9 cellular contexts compared by ENCODE assay signal in genomic region chr13:21637296-21637695, GRCh38. TPM values are rescaled to one million over a fixed set of nuclear protein-coding genes. Genes with fewer than 3 reads are reported as not detected.
DNase-seq lines count a peak whose midpoint lies in the region; ATAC-seq and TF ChIP-seq lines count a peak whose summit lies in the region.
"Had no signal": no experiment of that assay in that cellular context is flagged by ENCODE, and none has a peak within 500 bp of the region (broad histone marks: within the 10 kb centered on the region; RNA-seq: fewer than 3 reads in every experiment).

No MANE protein-coding gene starts in this region.

- DNase-seq in DMS153 treated with DMSO at 0.1 percent for 48 hours (lab: John Stamatoyannopoulos, UW; ENCODE audit: unreplicated experiment) (peak; percentile 88), MM.1S (peak; percentile 32), T-helper 22 cell (ENCODE audit: low read depth) (peak; percentile 2), fibroblast of lung (ENCODE audit: low read depth in 2 of 2) (peak; percentile 14 to 77), upper lobe of right lung (peak; percentile 87), progenitor cell of endocrine pancreas (ENCODE audit: low spot score, unreplicated experiment) (no peak), NCI-H524 (lab: John Stamatoyannopoulos, UW) (no peak), putamen (ENCODE audit: low spot score) (no peak)

- peak overlapping the region; percentile 38; the same call in 1 of the 2 replicates for H3K27ac ChIP-seq in MM.1S (ENCODE audit: low read length)
- H3K27ac ChIP-seq in fibroblast of lung (ENCODE audit: insufficient read depth, low read length) = no peak overlapping the region
- no peak overlapping the region for H3K27ac ChIP-seq in upper lobe of right lung

- H3K4me1 ChIP-seq in MM.1S (ENCODE audit: low read length) (no peaks in the 10 kb centered on the region), fibroblast of lung (ENCODE audit: control insufficient read depth, extremely low read depth, insufficient read depth, low read length) (no peaks in the 10 kb centered on the region), upper lobe of right lung (peaks cover 7% of the 10 kb centered on the region)

- H3K27me3 ChIP-seq in MM.1S (replicated peaks; ENCODE audit: insufficient read depth, low read length) = no peaks in the 10 kb centered on the region
- no peaks in the 10 kb centered on the region for H3K27me3 ChIP-seq in fibroblast of lung (ENCODE audit: control insufficient read depth, insufficient read depth, low read length)
- no peaks in the 10 kb centered on the region for H3K27me3 ChIP-seq in upper lobe of right lung

- H3K9me3 Mint-ChIP-seq in progenitor cell of endocrine pancreas (ENCODE audit: low read depth) = peaks cover under 1% of the 10 kb centered on the region
- H3K9me3 Mint-ChIP-seq: neural crest cell had no signal

- H3K9ac ChIP-seq in MM.1S (ENCODE audit: low read length) (no peak overlapping the region), fibroblast of lung (ENCODE audit: insufficient read depth, low read length) (no peak overlapping the region)

- H3K36me3 ChIP-seq in MM.1S (replicated peaks; ENCODE audit: insufficient read depth, low read length) = no peaks in the 10 kb centered on the region
- no peaks in the 10 kb centered on the region for H3K36me3 ChIP-seq in fibroblast of lung (ENCODE audit: control insufficient read depth, insufficient read depth, low read length)
- no peaks in the 10 kb centered on the region for H3K36me3 ChIP-seq in upper lobe of right lung

- H3F3A ChIP-seq in MM.1S (ENCODE audit: insufficient read depth, low read length) = no peaks in the 10 kb centered on the region

- H3K4me3 Mint-ChIP-seq in progenitor cell of endocrine pancreas (ENCODE audit: low read depth) = no peak overlapping the region
- H3K4me3 Mint-ChIP-seq: neural crest cell had no signal

- TF ChIP-seq CTCF in MM.1S (IDR thresholded peaks at IDR 0.05; ENCODE audit: low read length) = no peak
- TF ChIP-seq CTCF in fibroblast of lung (conservative IDR thresholded peaks at IDR 0.05 in 1 of 2, IDR thresholded peaks at IDR 0.05 in 1 of 2; ENCODE audit: low read depth in 1 of 2, low read length in 2 of 2) = no peak
- no peak for TF ChIP-seq CTCF in upper lobe of right lung (IDR thresholded peaks at IDR 0.05)
- no peak for TF ChIP-seq CTCF in progenitor cell of endocrine pancreas (IDR thresholded peaks at IDR 0.05; ENCODE audit: unreplicated experiment)

- no peaks in the 10 kb centered on the region for H3K9me2 ChIP-seq in MM.1S (replicated peaks; ENCODE audit: insufficient read depth, low read length)

- H3K36me3 Mint-ChIP-seq in progenitor cell of endocrine pancreas (ENCODE audit: insufficient read depth) = no peaks in the 10 kb centered on the region

- H3K4me3 ChIP-seq in MM.1S (ENCODE audit: low read length) (peak overlapping the region; percentile 12), fibroblast of lung (replicated peaks in 1 of 4; ENCODE audit: control extremely low read depth in 1 of 4, insufficient read depth in 1 of 4, low read depth in 3 of 4, low read length in 4 of 4) (no peak overlapping the region), upper lobe of right lung (no peak overlapping the region)

- H3K9me3 ChIP-seq in MM.1S (replicated peaks; ENCODE audit: insufficient read depth, low read length) = no peaks in the 10 kb centered on the region
- no peaks in the 10 kb centered on the region for H3K9me3 ChIP-seq in fibroblast of lung (ENCODE audit: control insufficient read depth, insufficient read depth, low read depth, low read length)
- H3K9me3 ChIP-seq in upper lobe of right lung = no peaks in the 10 kb centered on the region

- no peaks in the 10 kb centered on the region for H4K20me1 ChIP-seq in MM.1S (ENCODE audit: insufficient read depth, low read length)
- H4K20me1 ChIP-seq in fibroblast of lung (ENCODE audit: control insufficient read depth, extremely low read depth, insufficient read depth, low read length) = no peaks in the 10 kb centered on the region

- peaks cover 3% of the 10 kb centered on the region for H3K4me1 Mint-ChIP-seq in progenitor cell of endocrine pancreas (ENCODE audit: low read depth)

- H3K27ac Mint-ChIP-seq in progenitor cell of endocrine pancreas = no peak overlapping the region

- H3K79me2 ChIP-seq in MM.1S (ENCODE audit: low read length) = no peaks in the 10 kb centered on the region
- no peaks in the 10 kb centered on the region for H3K79me2 ChIP-seq in fibroblast of lung (ENCODE audit: control insufficient read depth, insufficient read depth, low read length)

- peak; percentile 97 for ATAC-seq in upper lobe of right lung

- intact Hi-C loops in upper lobe of right lung (cut with DNase I) = no loop called here

- peak overlapping the region; percentile 73 for H3K4me2 ChIP-seq in MM.1S (ENCODE audit: low read depth, low read length)
- H3K4me2 ChIP-seq in fibroblast of lung (ENCODE audit: extremely low read depth, insufficient read depth, low read length) = no peak overlapping the region

- H3K27me3 Mint-ChIP-seq in progenitor cell of endocrine pancreas = peaks cover 3% of the 10 kb centered on the region

- H2AFZ ChIP-seq in MM.1S (ENCODE audit: low read length) (peak overlapping the region; percentile 69), fibroblast of lung (ENCODE audit: low read length) (no peak overlapping the region)

RNA-seq across cellular contexts. Expression of gene MICU2, which starts 33.3 kb away (rescaled TPM):
- 39.8 and 43.9 TPM in 2 replicates for total RNA-seq in fibroblast of lung
- polyA plus RNA-seq in fibroblast of lung = 34.5 and 43.3 TPM in 2 replicates
- polyA plus RNA-seq in fibroblast of lung (2012) = 31.5 and 32.7 TPM in 2 replicates
- 1.2 and 1.6 TPM in 2 replicates for polyA minus RNA-seq in fibroblast of lung (ENCODE audit: low replicate concordance)
- total RNA-seq in upper lobe of right lung = 30.7 TPM
- total RNA-seq in progenitor cell of endocrine pancreas = 45.3 and 49.4 TPM in 2 replicates

RNA-seq across cellular contexts. Expression of gene FGF9, which starts 33.6 kb away (rescaled TPM):
- 0.33 and 0.77 TPM in 2 replicates for total RNA-seq in fibroblast of lung
- polyA plus RNA-seq in fibroblast of lung = 0.06 and 0.07 TPM in 2 replicates
- polyA plus RNA-seq in fibroblast of lung (2012) = 0.06 and 0.08 TPM in 2 replicates
- not detected in 2 replicates for polyA minus RNA-seq in fibroblast of lung (ENCODE audit: low replicate concordance)
- total RNA-seq in upper lobe of right lung = 2.7 TPM
- total RNA-seq in progenitor cell of endocrine pancreas = 15.9 and 16.2 TPM in 2 replicates

Comparison
In these comparisons a context has a peak if more than half of its experiments do, and no peak if none do; other contexts are left out.
1. DNase-seq: peak in DMS153 treated with DMSO at 0.1 percent for 48 hours (single experiment), MM.1S (single experiment), T-helper 22 cell (single experiment), fibroblast of lung (2 of 2) and upper lobe of right lung (single experiment); none in progenitor cell of endocrine pancreas (single experiment), NCI-H524 (0 of 2) and putamen (single experiment).